8 cellular contexts compared by ENCODE assay signal in the genomic region with DNA sequence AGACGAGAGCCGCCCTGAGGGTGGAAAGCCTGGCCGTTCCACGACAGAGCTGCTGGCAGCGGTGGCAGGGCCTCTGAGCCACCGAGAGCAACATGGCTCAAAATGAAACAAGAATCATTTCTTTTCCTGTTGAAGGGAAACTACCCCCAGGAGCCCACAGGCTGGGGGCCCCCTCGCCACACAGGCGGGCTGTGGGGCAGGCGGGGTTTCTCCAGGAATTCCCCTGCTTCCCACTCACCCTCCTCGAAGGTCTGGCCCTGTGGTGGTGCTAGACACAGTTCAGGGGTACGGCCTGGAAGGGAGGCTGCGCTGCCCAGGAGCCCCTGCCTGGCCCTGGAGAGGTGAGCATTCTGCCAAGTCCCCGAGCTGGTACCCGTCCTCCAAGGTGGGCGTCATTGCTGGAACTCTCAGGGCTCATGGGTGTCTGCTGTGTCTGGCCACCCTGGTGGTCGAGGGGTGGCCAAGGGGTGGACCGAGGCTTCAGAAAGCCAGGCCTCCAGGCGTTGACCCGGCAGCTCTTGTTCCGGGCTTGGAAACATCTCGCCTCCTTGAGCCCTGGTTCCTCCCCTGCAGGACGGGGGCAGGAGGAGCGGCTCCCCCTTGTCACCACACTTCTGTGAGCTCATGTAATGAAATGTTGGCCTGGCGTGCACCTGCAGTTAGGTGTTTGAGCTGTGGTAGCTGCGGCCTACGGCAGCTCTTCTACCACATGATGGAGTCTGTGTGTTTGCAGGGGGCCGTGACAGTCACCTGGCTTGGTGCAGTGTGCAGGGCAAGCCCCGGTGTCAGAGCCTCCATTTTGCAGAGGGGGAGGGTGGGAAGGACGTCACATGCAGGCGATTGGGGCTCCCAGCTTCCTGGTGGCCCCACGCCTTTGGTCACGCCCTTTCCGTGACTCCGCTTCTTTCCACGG.
A peak's percentile ranks its signal among the peaks of the same experiment; 100 is the strongest.
DNase-seq lines count a peak whose midpoint lies in the region; ATAC-seq and TF ChIP-seq lines count a peak whose summit lies in the region.

No MANE protein-coding gene starts in this region.

- peaks cover 4% of the 10 kb centered on the region for H3K9me3 Mint-ChIP-seq in CD8-positive, alpha-beta T cell
- peaks cover 5% of the 10 kb centered on the region for H3K9me3 Mint-ChIP-seq in T-helper 1 cell treated with Interleukin-12 subunit alpha and Interleukin-12 subunit beta and Interleukin-4 antibody, amounts not matched to agents 30 μg/mL and 1 μg/mL, for 36 hours

- no peaks in the 10 kb centered on the region for H3K36me3 ChIP-seq in CD8-positive, alpha-beta T cell (ENCODE audit: insufficient read depth, low read length)
- H3K36me3 ChIP-seq in mesendoderm (ENCODE audit: control insufficient read depth, insufficient read depth, low read length), result no peaks in the 10 kb centered on the region

- TF ChIP-seq CTCF in CD8-positive, alpha-beta T cell (IDR thresholded peaks at IDR 0.05), result no peak

- H2AK5ac ChIP-seq in mesendoderm (ENCODE audit: low read length), result no peak overlapping the region

- no peak overlapping the region for H3K56ac ChIP-seq in mesendoderm (ENCODE audit: low read length)

- H3K4me3 ChIP-seq in CD8-positive, alpha-beta T cell (ENCODE audit: low read depth, low read length), result peak overlapping the region; percentile 44
- H3K4me3 ChIP-seq in mesendoderm (ENCODE audit: low read length), result no peak overlapping the region

- no peaks in the 10 kb centered on the region for H3K27me3 ChIP-seq in CD8-positive, alpha-beta T cell (ENCODE audit: insufficient read depth, low read length)
- no peaks in the 10 kb centered on the region for H3K27me3 ChIP-seq in mesendoderm (ENCODE audit: insufficient read depth, low read length, poor library complexity)

- H3K79me1 ChIP-seq in mesendoderm (ENCODE audit: low read length), result peaks cover 21% of the 10 kb centered on the region

- no peaks in the 10 kb centered on the region for H3K36me3 Mint-ChIP-seq in CD8-positive, alpha-beta T cell
- H3K36me3 Mint-ChIP-seq in T-helper 1 cell treated with Interleukin-12 subunit alpha and Interleukin-12 subunit beta and Interleukin-4 antibody, amounts not matched to agents 30 μg/mL and 1 μg/mL, for 36 hours (ENCODE audit: low read depth), result peaks cover 5% of the 10 kb centered on the region

- peaks cover 51% of the 10 kb centered on the region for H3K4me1 Mint-ChIP-seq in CD8-positive, alpha-beta T cell (ENCODE audit: low read depth)
- peaks cover 28% of the 10 kb centered on the region for H3K4me1 Mint-ChIP-seq in T-helper 1 cell treated with Interleukin-12 subunit alpha and Interleukin-12 subunit beta and Interleukin-4 antibody, amounts not matched to agents 30 μg/mL and 1 μg/mL, for 36 hours (ENCODE audit: low read depth)

- H3K27ac Mint-ChIP-seq in CD8-positive, alpha-beta T cell, result peak overlapping the region; percentile 98
- peak overlapping the region; percentile 55 for H3K27ac Mint-ChIP-seq in T-helper 1 cell treated with Interleukin-12 subunit alpha and Interleukin-12 subunit beta and Interleukin-4 antibody, amounts not matched to agents 30 μg/mL and 1 μg/mL, for 36 hours

- POLR2A ChIA-PET in CD8-positive, alpha-beta T cell (lab: Charles Lee), result interaction anchor here (0.6 to 2.6 kb wide), 12 partner anchors 9 to 227 kb away, joined by 3 to 10 read pairs (median 4); a partner anchor contains a TSS

- H2BK15ac ChIP-seq in mesendoderm (replicated peaks; ENCODE audit: low read depth), result no peak overlapping the region

- H3K27ac ChIP-seq in CD8-positive, alpha-beta T cell (ENCODE audit: low read depth, low read length), result peak overlapping the region; percentile 92
- H3K27ac ChIP-seq in mesendoderm (ENCODE audit: low read depth, low read length), result no peak overlapping the region

- peak; percentile 51 to 93 (median 71) for DNase-seq in CD8-positive, alpha-beta T cell
- peak; percentile 84 for DNase-seq in central memory CD4-positive, alpha-beta T cell
- peak; percentile 37 to 58 for DNase-seq in stimulated activated CD8-positive, alpha-beta memory T cell treated with anti-CD3 and anti-CD28 coated beads, Interleukin-4, amount 100 ng/mL, for 4 hours (ENCODE audit: low read depth in 2 of 2, low spot score in 1 of 2)
- DNase-seq in mesendoderm (no peak), SIG-M5 treated with dmso at 0.1 percent for 504 hours (lab: John Stamatoyannopoulos, UW; ENCODE audit: unreplicated experiment) (no peak)

- no peak overlapping the region for H3K4me2 ChIP-seq in mesendoderm (ENCODE audit: low read length)

- peaks cover 62% of the 10 kb centered on the region for H3K4me1 ChIP-seq in CD8-positive, alpha-beta T cell (ENCODE audit: insufficient read depth, low read length)
- H3K4me1 ChIP-seq in mesendoderm (ENCODE audit: control insufficient read depth, low read depth, low read length), result no peaks in the 10 kb centered on the region

- no peak overlapping the region for H4K5ac ChIP-seq in mesendoderm (ENCODE audit: low read length)

- no CpG with 5 or more reads among the region's 35 CpGs for WGBS in mesendoderm (ENCODE audit: extremely low coverage, insufficient coverage, low lambda C conversion rate)

- H3K9me3 ChIP-seq in CD8-positive, alpha-beta T cell (ENCODE audit: low read length), result no peaks in the 10 kb centered on the region

- H3K4ac ChIP-seq in mesendoderm (ENCODE audit: low read depth, low read length), result no peak overlapping the region

- H3K9ac ChIP-seq in mesendoderm (ENCODE audit: low read length), result no peak overlapping the region

- H2BK5ac ChIP-seq in mesendoderm (ENCODE audit: low read length), result no peak overlapping the region

- intact Hi-C loops in CD8-positive, alpha-beta T cell (cut with DNase I, micrococcal nuclease), result loop anchor here (2.0 to 10.0 kb wide), 5 partner anchors 15 to 227 kb away; a partner anchor contains a TSS

- CTCF ChIA-PET in CD8-positive, alpha-beta T cell (lab: Charles Lee), result interaction anchor here (0.6 to 3.0 kb wide), 6 partner anchors 8 to 221 kb away, joined by 3 to 17 read pairs (median 6); no protein-coding TSS in a partner anchor

- H3K79me2 ChIP-seq in mesendoderm (ENCODE audit: control insufficient read depth, insufficient read depth, low read length), result peaks cover 8% of the 10 kb centered on the region

- ATAC-seq in CD8-positive, alpha-beta T cell, result peak; percentile 65
- ATAC-seq in GM21576 (IDR thresholded peaks at IDR 0.05; ENCODE audit: unreplicated experiment) (peak; percentile 43), GM19328 (IDR thresholded peaks at IDR 0.05; ENCODE audit: unreplicated experiment) (no peak)

- H3K4me3 Mint-ChIP-seq in CD8-positive, alpha-beta T cell, result peak overlapping the region; percentile 77
- peak overlapping the region; percentile 56 for H3K4me3 Mint-ChIP-seq in T-helper 1 cell treated with Interleukin-12 subunit alpha and Interleukin-12 subunit beta and Interleukin-4 antibody, amounts not matched to agents 30 μg/mL and 1 μg/mL, for 36 hours

- H3K18ac ChIP-seq in mesendoderm (ENCODE audit: low read length), result no peak overlapping the region

- H4K8ac ChIP-seq in mesendoderm (ENCODE audit: low read depth, low read length), result no peak overlapping the region

- no peak overlapping the region for H2BK120ac ChIP-seq in mesendoderm (ENCODE audit: low read depth, low read length)

- H3K23ac ChIP-seq in mesendoderm (ENCODE audit: low read length), result no peak overlapping the region

- H3K27me3 Mint-ChIP-seq in CD8-positive, alpha-beta T cell (ENCODE audit: low read depth), result no peaks in the 10 kb centered on the region
- peaks cover 14% of the 10 kb centered on the region for H3K27me3 Mint-ChIP-seq in T-helper 1 cell treated with Interleukin-12 subunit alpha and Interleukin-12 subunit beta and Interleukin-4 antibody, amounts not matched to agents 30 μg/mL and 1 μg/mL, for 36 hours (ENCODE audit: low read depth)

Comparison
In these comparisons a context has a peak if more than half of its experiments do, and no peak if none do; other contexts are left out.
1. DNase-seq: peak in CD8-positive, alpha-beta T cell (7 of 7), central memory CD4-positive, alpha-beta T cell (single experiment) and stimulated activated CD8-positive, alpha-beta memory T cell treated with anti-CD3 and anti-CD28 coated beads, Interleukin-4, amount 100 ng/mL, for 4 hours (2 of 2); none in mesendoderm (single experiment) and SIG-M5 treated with dmso at 0.1 percent for 504 hours (single experiment).